ENCODE assay signal across 14 cellular contexts in the genomic region with DNA sequence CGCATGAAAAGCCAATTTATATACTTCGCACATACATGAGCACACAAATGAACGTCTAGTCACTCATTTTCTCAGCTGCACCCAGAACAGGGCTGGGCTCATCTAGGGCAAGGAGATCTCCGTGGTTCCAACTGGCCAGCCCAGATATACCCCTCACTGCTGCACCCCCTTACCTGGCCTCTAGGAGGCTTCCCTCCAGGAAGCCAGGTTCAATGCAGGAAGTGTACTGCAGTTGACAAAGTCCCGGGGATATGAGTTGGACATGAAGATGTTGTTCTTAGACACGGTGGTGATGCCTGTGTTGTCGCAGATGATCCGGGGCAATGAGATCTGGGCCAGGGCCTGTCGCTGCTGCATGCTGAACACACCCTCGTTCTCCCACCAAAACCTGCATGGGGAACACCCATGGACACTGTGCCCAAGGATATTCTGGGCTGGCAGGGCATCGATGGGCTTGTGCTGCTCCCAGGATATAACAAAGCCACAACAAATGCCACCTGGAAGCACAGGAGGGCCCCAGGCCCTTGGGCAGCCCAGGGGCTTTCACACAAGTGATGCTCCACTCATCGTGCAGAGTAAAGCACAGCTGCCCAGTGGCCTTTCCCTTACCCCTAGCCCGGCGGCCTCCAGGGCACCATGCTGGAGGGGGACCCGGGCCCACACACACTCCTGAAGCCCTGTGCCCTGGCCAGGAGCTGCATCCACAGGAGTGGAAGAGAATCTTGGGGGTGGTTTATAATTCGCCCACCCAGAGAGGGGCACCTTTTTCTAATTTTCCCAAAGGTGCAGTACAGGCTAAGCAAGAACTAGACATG. TPM values are rescaled to one million over a fixed set of nuclear protein-coding genes. Genes with fewer than 3 reads are reported as not detected.
DNase-seq lines count a peak whose midpoint lies in the region; ATAC-seq and TF ChIP-seq lines count a peak whose summit lies in the region.
"Had no signal": no experiment of that assay in that cellular context is flagged by ENCODE, and none has a peak within 500 bp of the region (broad histone marks: within the 10 kb centered on the region; RNA-seq: fewer than 3 reads in every experiment).

No MANE protein-coding gene starts in this region.

- H3K9me2 ChIP-seq in Karpas-422 (replicated peaks; ENCODE audit: insufficient read depth, low read length), result no peaks in the 10 kb centered on the region

- DNase-seq in activated CD4-positive, alpha-beta T cell treated with anti-CD3 and anti-CD28 coated beads, Interleukin-2, amount 10 ng/mL, durations not matched to agents 24 days and 14 days, result peak; percentile 57
- DNase-seq in activated CD4-positive, alpha-beta T cell treated with anti-CD3 and anti-CD28 coated beads, Interleukin-2, amount 50 U/mL, for 1 hour, result no peak
- DNase-seq in Karpas-422 (peak; percentile 52), osteocyte (ENCODE audit: extremely low spot score, unreplicated experiment) (peak; percentile 82), dermis blood vessel endothelial cell (no peak), left lobe of liver (ENCODE audit: low spot score) (no peak)
- DNase-seq: heart right ventricle; lower lobe of right lung; NCI-H446 treated with DMSO at 0.1 percent for 48 hours; SHP77 treated with DMSO at 0.1 percent for 48 hours; stimulated activated naive CD4-positive, alpha-beta T cell treated with Interleukin-2 at 50 U/mL for 16 hours had no signal

- H3K4me1 Mint-ChIP-seq in activated CD4-positive, alpha-beta T cell treated with anti-CD3 and anti-CD28 coated beads, Interleukin-2, amount 10 ng/mL, durations not matched to agents 24 days and 14 days, result no peaks in the 10 kb centered on the region
- H3K4me1 Mint-ChIP-seq in dendritic cell treated with granulocyte-macrophage colony-stimulating factor and Interleukin-4, amounts not matched to agents 40 ng/mL and 50 ng/mL, for 4 days (ENCODE audit: low read depth), result peaks cover 81% of the 10 kb centered on the region
- H3K4me1 Mint-ChIP-seq in osteocyte (ENCODE audit: unreplicated experiment), result no peaks in the 10 kb centered on the region

- H3K9ac ChIP-seq in Karpas-422 (ENCODE audit: low read length), result no peak overlapping the region

- intact Hi-C loops in activated CD4-positive, alpha-beta T cell treated with anti-CD3 and anti-CD28 coated beads, Interleukin-2, amount 10 ng/mL, durations not matched to agents 24 days and 14 days (cut with micrococcal nuclease), result no loop called here
- intact Hi-C loops in dendritic cell treated with granulocyte-macrophage colony-stimulating factor and Interleukin-4, amounts not matched to agents 40 ng/mL and 50 ng/mL, for 4 days (cut with micrococcal nuclease), result no loop called here

- no peak overlapping the region for H3K4me3 ChIP-seq in Karpas-422 (ENCODE audit: low read length)
- H3K4me3 ChIP-seq: ascending aorta, heart right ventricle, lower lobe of right lung had no signal

- H3K4me2 ChIP-seq in Karpas-422 (ENCODE audit: low read depth, low read length, poor library complexity, severe bottlenecking), result no peak overlapping the region

- no peaks in the 10 kb centered on the region for H3K79me2 ChIP-seq in Karpas-422 (ENCODE audit: low read length)

- H3K27me3 ChIP-seq in Karpas-422 (ENCODE audit: low read length), result no peaks in the 10 kb centered on the region
- H3K27me3 ChIP-seq: ascending aorta had no signal

- H3K27me3 Mint-ChIP-seq in activated CD4-positive, alpha-beta T cell treated with anti-CD3 and anti-CD28 coated beads, Interleukin-2, amount 10 ng/mL, durations not matched to agents 24 days and 14 days, result peaks cover 4% of the 10 kb centered on the region
- peaks cover 6% of the 10 kb centered on the region for H3K27me3 Mint-ChIP-seq in dendritic cell treated with granulocyte-macrophage colony-stimulating factor and Interleukin-4, amounts not matched to agents 40 ng/mL and 50 ng/mL, for 4 days
- peaks cover 9% of the 10 kb centered on the region for H3K27me3 Mint-ChIP-seq in osteocyte (ENCODE audit: unreplicated experiment)

- H3K4me1 ChIP-seq in Karpas-422 (ENCODE audit: low read length), result no peaks in the 10 kb centered on the region
- H3K4me1 ChIP-seq: ascending aorta, lower lobe of right lung had no signal

- H3K36me3 Mint-ChIP-seq in activated CD4-positive, alpha-beta T cell treated with anti-CD3 and anti-CD28 coated beads, Interleukin-2, amount 10 ng/mL, durations not matched to agents 24 days and 14 days (ENCODE audit: low read depth), result no peaks in the 10 kb centered on the region
- no peaks in the 10 kb centered on the region for H3K36me3 Mint-ChIP-seq in dendritic cell treated with granulocyte-macrophage colony-stimulating factor and Interleukin-4, amounts not matched to agents 40 ng/mL and 50 ng/mL, for 4 days (ENCODE audit: low read depth)
- H3K36me3 Mint-ChIP-seq in osteocyte (ENCODE audit: unreplicated experiment), result no peaks in the 10 kb centered on the region

- no peak overlapping the region for H3K27ac ChIP-seq in Karpas-422 (ENCODE audit: low read length)
- H3K27ac ChIP-seq: ascending aorta, heart right ventricle, lower lobe of right lung had no signal

- no peak overlapping the region for H3K27ac Mint-ChIP-seq in activated CD4-positive, alpha-beta T cell treated with anti-CD3 and anti-CD28 coated beads, Interleukin-2, amount 10 ng/mL, durations not matched to agents 24 days and 14 days
- H3K27ac Mint-ChIP-seq in dendritic cell treated with granulocyte-macrophage colony-stimulating factor and Interleukin-4, amounts not matched to agents 40 ng/mL and 50 ng/mL, for 4 days, result peak overlapping the region; percentile 16
- H3K27ac Mint-ChIP-seq in osteocyte (ENCODE audit: unreplicated experiment), result no peak overlapping the region

- TF ChIP-seq POLR2A in GM18505 (IDR thresholded peaks at IDR 0.05; ENCODE audit: borderline replicate concordance, extremely low read depth, insufficient read depth, insufficient read length), result no peak

- H3K4me3 Mint-ChIP-seq in activated CD4-positive, alpha-beta T cell treated with anti-CD3 and anti-CD28 coated beads, Interleukin-2, amount 10 ng/mL, durations not matched to agents 24 days and 14 days, result no peak overlapping the region
- H3K4me3 Mint-ChIP-seq in dendritic cell treated with granulocyte-macrophage colony-stimulating factor and Interleukin-4, amounts not matched to agents 40 ng/mL and 50 ng/mL, for 4 days, result no peak overlapping the region
- H3K4me3 Mint-ChIP-seq in osteocyte (ENCODE audit: unreplicated experiment), result no peak overlapping the region

- no peaks in the 10 kb centered on the region for H3K9me3 ChIP-seq in Karpas-422 (ENCODE audit: low read length)
- H3K9me3 ChIP-seq: ascending aorta, heart right ventricle, lower lobe of right lung had no signal

- H2AFZ ChIP-seq in Karpas-422 (ENCODE audit: low read length), result no peak overlapping the region

- ATAC-seq in left lobe of liver (no peak), GM18505 (IDR thresholded peaks at IDR 0.05; ENCODE audit: unreplicated experiment) (no peak)
- ATAC-seq: heart right ventricle, lower lobe of right lung had no signal

- no peaks in the 10 kb centered on the region for H3K36me3 ChIP-seq in Karpas-422 (ENCODE audit: insufficient read depth, low read length)
- H3K36me3 ChIP-seq: ascending aorta, heart right ventricle, lower lobe of right lung had no signal

- H3K9me3 Mint-ChIP-seq in activated CD4-positive, alpha-beta T cell treated with anti-CD3 and anti-CD28 coated beads, Interleukin-2, amount 10 ng/mL, durations not matched to agents 24 days and 14 days, result no peaks in the 10 kb centered on the region
- no peaks in the 10 kb centered on the region for H3K9me3 Mint-ChIP-seq in dendritic cell treated with granulocyte-macrophage colony-stimulating factor and Interleukin-4, amounts not matched to agents 40 ng/mL and 50 ng/mL, for 4 days
- H3K9me3 Mint-ChIP-seq in osteocyte (ENCODE audit: unreplicated experiment), result no peaks in the 10 kb centered on the region

- no peak for TF ChIP-seq CTCF in osteocyte (IDR thresholded peaks at IDR 0.05)

- no peaks in the 10 kb centered on the region for H4K20me1 ChIP-seq in Karpas-422 (ENCODE audit: insufficient read depth, low read depth, low read length)

RNA-seq across cellular contexts. Expression of a gene that starts 10.1 kb away (rescaled TPM):
- not detected in 2 replicates for total RNA-seq in activated CD4-positive, alpha-beta T cell treated with anti-CD3 and anti-CD28 coated beads, Interleukin-2, amount 10 ng/mL, durations not matched to agents 24 days and 14 days
- total RNA-seq in Karpas-422 (2014; rRNA removed; shearing (Covaris generic); ENCODE audit: low replicate concordance), result not detected in 2 replicates
- total RNA-seq in osteocyte, result not detected in 2 replicates
- total RNA-seq in dermis blood vessel endothelial cell, result not detected in 2 replicates
- 0.43 TPM for total RNA-seq in left lobe of liver

RNA-seq across cellular contexts. Expression of a gene that starts 32.3 kb away (rescaled TPM):
- not detected in 2 replicates for total RNA-seq in activated CD4-positive, alpha-beta T cell treated with anti-CD3 and anti-CD28 coated beads, Interleukin-2, amount 10 ng/mL, durations not matched to agents 24 days and 14 days
- 0.36 TPM in 1 of 2 replicates, not detected in the other for total RNA-seq in Karpas-422 (2014; rRNA removed; shearing (Covaris generic); ENCODE audit: low replicate concordance)
- total RNA-seq in osteocyte (not detected in 2 replicates), dermis blood vessel endothelial cell (under 0.01 TPM in 1 of 2 replicates, not detected in the other), left lobe of liver (not detected)
- total RNA-seq: ascending aorta, heart right ventricle, lower lobe of right lung had no signal

RNA-seq across cellular contexts. Expression of a gene that starts 51.6 kb away (rescaled TPM):
- total RNA-seq in activated CD4-positive, alpha-beta T cell treated with anti-CD3 and anti-CD28 coated beads, Interleukin-2, amount 10 ng/mL, durations not matched to agents 24 days and 14 days, result 21.7 and 23.1 TPM in 2 replicates
- 17.5 and 20.8 TPM in 2 replicates for total RNA-seq in Karpas-422 (2014; rRNA removed; shearing (Covaris generic); ENCODE audit: low replicate concordance)
- total RNA-seq in osteocyte, result 21.5 and 24.1 TPM in 2 replicates
- 10.2 and 13.4 TPM in 2 replicates for total RNA-seq in dermis blood vessel endothelial cell
- 9.8 TPM for total RNA-seq in left lobe of liver

RNA-seq across cellular contexts. Expression of a gene that starts 57.9 kb away (rescaled TPM):
- total RNA-seq in activated CD4-positive, alpha-beta T cell treated with anti-CD3 and anti-CD28 coated beads, Interleukin-2, amount 10 ng/mL, durations not matched to agents 24 days and 14 days, result 22.6 and 23.6 TPM in 2 replicates
- 7.8 and 14.0 TPM in 2 replicates for total RNA-seq in Karpas-422 (2014; rRNA removed; shearing (Covaris generic); ENCODE audit: low replicate concordance)
- 0.05 TPM in 1 of 2 replicates, not detected in the other for total RNA-seq in osteocyte
- total RNA-seq in dermis blood vessel endothelial cell, result under 0.01 and 0.14 TPM in 2 replicates
- 6.5 TPM for total RNA-seq in left lobe of liver

Comparison
In these comparisons a context has a peak if more than half of its experiments do, and no peak if none do; other contexts are left out.
1. DNase-seq: peak in activated CD4-positive, alpha-beta T cell treated with anti-CD3 and anti-CD28 coated beads, Interleukin-2, amount 10 ng/mL, durations not matched to agents 24 days and 14 days (single experiment), Karpas-422 (single experiment) and osteocyte (single experiment); none in activated CD4-positive, alpha-beta T cell treated with anti-CD3 and anti-CD28 coated beads, Interleukin-2, amount 50 U/mL, for 1 hour (single experiment), dermis blood vessel endothelial cell (single experiment) and left lobe of liver (single experiment).